3 cellular contexts compared by ENCODE assay signal in the genomic region with DNA sequence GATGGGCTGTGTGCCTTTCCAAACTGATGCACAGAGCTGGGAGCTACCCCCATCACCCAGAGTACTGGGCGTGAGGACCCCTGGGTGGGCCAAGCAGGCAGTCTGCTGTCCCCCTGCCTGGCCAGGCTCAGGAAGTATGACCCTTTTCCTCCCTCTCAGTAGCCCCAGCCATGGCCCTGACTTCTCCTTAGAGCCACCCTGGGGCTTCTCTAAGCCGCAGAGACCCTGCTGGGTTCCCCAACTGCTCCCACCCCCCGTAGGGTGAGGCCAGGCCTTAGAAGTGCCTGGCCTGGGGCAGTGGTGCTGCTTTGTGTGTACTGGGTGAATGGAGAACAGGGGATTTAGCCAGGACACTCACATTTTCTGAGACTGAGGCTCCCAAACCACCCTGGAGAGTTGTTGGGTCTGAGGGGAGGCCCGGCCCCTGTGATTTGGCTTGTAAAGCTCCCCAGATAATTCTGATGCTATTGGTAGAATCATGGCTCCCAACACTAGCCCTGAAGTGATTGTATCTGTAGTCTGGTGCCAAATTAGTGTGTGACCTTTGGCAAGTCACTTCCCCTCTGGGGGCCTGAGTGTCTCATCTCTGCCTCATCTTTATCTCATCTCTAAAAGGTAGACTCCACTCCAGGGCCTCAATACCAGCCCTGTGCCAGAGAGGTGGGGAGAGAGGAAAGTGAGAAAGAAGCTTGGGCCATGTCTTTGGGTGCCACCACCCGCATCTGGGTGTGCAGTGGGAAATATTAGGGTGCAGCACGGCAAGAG.
TF ChIP-seq lines count a peak whose summit lies in the region.

No MANE protein-coding gene starts in this region.

TF ChIP-seq in liver, 16 proteins besides CTCF, POLR2A, EP300 and RAD21 (continued from another document):
- TF ChIP-seq GABPA (IDR thresholded peaks at IDR 0.05 in 1 of 2, conservative IDR thresholded peaks at IDR 0.05 in 1 of 2) (no peak), NR2F2 (IDR thresholded peaks at IDR 0.05) (no peak)
- TF ChIP-seq, protein P1, sequence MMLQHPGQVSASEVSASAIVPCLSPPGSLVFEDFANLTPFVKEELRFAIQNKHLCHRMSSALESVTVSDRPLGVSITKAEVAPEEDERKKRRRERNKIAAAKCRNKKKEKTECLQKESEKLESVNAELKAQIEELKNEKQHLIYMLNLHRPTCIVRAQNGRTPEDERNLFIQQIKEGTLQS (IDR thresholded peaks at IDR 0.05): no peak
- TF ChIP-seq, protein P2, sequence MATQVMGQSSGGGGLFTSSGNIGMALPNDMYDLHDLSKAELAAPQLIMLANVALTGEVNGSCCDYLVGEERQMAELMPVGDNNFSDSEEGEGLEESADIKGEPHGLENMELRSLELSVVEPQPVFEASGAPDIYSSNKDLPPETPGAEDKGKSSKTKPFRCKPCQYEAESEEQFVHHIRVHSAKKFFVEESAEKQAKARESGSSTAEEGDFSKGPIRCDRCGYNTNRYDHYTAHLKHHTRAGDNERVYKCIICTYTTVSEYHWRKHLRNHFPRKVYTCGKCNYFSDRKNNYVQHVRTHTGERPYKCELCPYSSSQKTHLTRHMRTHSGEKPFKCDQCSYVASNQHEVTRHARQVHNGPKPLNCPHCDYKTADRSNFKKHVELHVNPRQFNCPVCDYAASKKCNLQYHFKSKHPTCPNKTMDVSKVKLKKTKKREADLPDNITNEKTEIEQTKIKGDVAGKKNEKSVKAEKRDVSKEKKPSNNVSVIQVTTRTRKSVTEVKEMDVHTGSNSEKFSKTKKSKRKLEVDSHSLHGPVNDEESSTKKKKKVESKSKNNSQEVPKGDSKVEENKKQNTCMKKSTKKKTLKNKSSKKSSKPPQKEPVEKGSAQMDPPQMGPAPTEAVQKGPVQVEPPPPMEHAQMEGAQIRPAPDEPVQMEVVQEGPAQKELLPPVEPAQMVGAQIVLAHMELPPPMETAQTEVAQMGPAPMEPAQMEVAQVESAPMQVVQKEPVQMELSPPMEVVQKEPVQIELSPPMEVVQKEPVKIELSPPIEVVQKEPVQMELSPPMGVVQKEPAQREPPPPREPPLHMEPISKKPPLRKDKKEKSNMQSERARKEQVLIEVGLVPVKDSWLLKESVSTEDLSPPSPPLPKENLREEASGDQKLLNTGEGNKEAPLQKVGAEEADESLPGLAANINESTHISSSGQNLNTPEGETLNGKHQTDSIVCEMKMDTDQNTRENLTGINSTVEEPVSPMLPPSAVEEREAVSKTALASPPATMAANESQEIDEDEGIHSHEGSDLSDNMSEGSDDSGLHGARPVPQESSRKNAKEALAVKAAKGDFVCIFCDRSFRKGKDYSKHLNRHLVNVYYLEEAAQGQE (IDR thresholded peaks at IDR 0.05): no peak
TF ChIP-seq in liver: peak in this region for 0.

TF ChIP-seq in HepG2, 621 proteins besides CTCF, POLR2A, EP300 and RAD21 (continued from another document and continues in another):
- TF ChIP-seq SOX13 (IDR thresholded peaks at IDR 0.05): no peak
- TF ChIP-seq SOX13 (CRISPR knock-in tag; conservative IDR thresholded peaks at IDR 0.05 in 1 of 2, IDR thresholded peaks at IDR 0.05 in 1 of 2): no peak
- no peak for TF ChIP-seq ZNF737 (CRISPR knock-in tag; IDR thresholded peaks at IDR 0.05; ENCODE audit: borderline replicate concordance)
- TF ChIP-seq, protein P3, sequence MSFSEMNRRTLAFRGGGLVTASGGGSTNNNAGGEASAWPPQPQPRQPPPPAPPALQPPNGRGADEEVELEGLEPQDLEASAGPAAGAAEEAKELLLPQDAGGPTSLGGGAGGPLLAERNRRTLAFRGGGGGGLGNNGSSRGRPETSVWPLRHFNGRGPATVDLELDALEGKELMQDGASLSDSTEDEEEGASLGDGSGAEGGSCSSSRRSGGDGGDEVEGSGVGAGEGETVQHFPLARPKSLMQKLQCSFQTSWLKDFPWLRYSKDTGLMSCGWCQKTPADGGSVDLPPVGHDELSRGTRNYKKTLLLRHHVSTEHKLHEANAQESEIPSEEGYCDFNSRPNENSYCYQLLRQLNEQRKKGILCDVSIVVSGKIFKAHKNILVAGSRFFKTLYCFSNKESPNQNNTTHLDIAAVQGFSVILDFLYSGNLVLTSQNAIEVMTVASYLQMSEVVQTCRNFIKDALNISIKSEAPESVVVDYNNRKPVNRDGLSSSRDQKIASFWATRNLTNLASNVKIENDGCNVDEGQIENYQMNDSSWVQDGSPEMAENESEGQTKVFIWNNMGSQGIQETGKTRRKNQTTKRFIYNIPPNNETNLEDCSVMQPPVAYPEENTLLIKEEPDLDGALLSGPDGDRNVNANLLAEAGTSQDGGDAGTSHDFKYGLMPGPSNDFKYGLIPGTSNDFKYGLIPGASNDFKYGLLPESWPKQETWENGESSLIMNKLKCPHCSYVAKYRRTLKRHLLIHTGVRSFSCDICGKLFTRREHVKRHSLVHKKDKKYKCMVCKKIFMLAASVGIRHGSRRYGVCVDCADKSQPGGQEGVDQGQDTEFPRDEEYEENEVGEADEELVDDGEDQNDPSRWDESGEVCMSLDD (CRISPR knock-in tag; IDR thresholded peaks at IDR 0.05; ENCODE audit: borderline replicate concordance): no peak
- TF ChIP-seq SCMH1 (CRISPR knock-in tag; IDR thresholded peaks at IDR 0.05; ENCODE audit: borderline replicate concordance): no peak
- TF ChIP-seq, protein P4, sequence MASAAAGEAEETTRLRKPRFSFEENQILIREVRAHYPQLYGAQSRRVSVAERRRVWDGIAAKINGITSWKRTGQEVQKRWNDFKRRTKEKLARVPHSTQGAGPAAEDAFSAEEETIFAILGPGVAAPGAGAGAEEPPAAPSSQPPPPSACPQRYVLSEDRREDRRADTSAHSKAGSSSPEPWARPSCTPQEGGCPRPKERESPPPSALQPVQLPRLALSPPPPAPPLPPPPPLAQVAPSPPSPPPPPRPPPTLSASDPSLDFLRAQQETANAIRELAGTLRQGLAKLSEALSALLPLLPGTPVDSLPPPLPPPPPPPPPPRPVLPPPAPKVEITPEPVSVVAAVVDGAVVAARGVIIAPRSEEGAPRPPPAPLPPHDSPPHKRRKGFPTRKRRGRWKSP (CRISPR knock-in tag; IDR thresholded peaks at IDR 0.05): no peak
- no peak for TF ChIP-seq ZNF577 (CRISPR knock-in tag; IDR thresholded peaks at IDR 0.05; ENCODE audit: borderline replicate concordance, low read depth)
- TF ChIP-seq, protein P5, sequence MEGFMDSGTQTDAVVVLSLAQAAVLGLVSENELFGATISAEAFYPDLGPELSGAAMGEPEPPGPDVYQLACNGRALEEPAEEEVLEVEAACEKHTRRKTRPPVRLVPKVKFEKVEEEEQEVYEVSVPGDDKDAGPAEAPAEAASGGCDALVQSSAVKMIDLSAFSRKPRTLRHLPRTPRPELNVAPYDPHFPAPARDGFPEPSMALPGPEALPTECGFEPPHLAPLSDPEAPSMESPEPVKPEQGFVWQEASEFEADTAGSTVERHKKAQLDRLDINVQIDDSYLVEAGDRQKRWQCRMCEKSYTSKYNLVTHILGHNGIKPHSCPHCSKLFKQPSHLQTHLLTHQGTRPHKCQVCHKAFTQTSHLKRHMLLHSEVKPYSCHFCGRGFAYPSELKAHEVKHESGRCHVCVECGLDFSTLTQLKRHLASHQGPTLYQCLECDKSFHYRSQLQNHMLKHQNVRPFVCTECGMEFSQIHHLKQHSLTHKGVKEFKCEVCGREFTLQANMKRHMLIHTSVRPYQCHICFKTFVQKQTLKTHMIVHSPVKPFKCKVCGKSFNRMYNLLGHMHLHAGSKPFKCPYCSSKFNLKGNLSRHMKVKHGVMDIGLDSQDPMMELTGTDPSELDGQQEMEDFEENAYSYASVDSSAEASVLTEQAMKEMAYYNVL (CRISPR knock-in tag; IDR thresholded peaks at IDR 0.05; ENCODE audit: borderline replicate concordance): no peak
- TF ChIP-seq, protein P6, sequence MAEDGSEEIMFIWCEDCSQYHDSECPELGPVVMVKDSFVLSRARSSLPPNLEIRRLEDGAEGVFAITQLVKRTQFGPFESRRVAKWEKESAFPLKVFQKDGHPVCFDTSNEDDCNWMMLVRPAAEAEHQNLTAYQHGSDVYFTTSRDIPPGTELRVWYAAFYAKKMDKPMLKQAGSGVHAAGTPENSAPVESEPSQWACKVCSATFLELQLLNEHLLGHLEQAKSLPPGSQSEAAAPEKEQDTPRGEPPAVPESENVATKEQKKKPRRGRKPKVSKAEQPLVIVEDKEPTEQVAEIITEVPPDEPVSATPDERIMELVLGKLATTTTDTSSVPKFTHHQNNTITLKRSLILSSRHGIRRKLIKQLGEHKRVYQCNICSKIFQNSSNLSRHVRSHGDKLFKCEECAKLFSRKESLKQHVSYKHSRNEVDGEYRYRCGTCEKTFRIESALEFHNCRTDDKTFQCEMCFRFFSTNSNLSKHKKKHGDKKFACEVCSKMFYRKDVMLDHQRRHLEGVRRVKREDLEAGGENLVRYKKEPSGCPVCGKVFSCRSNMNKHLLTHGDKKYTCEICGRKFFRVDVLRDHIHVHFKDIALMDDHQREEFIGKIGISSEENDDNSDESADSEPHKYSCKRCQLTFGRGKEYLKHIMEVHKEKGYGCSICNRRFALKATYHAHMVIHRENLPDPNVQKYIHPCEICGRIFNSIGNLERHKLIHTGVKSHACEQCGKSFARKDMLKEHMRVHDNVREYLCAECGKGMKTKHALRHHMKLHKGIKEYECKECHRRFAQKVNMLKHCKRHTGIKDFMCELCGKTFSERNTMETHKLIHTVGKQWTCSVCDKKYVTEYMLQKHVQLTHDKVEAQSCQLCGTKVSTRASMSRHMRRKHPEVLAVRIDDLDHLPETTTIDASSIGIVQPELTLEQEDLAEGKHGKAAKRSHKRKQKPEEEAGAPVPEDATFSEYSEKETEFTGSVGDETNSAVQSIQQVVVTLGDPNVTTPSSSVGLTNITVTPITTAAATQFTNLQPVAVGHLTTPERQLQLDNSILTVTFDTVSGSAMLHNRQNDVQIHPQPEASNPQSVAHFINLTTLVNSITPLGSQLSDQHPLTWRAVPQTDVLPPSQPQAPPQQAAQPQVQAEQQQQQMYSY (CRISPR knock-in tag; IDR thresholded peaks at IDR 0.05): no peak

TF ChIP-seq in K562, 482 proteins besides CTCF, POLR2A, EP300 and RAD21 (continued from another document):
- TF ChIP-seq ZNF146 (CRISPR knock-in tag; IDR thresholded peaks at IDR 0.05; ENCODE audit: unreplicated experiment) (no peak), PTRF (tag; IDR thresholded peaks at IDR 0.05) (no peak)
